30 cellular contexts compared by ENCODE assay signal in genomic region chr5:106865279-106865678, GRCh38.
"Had no signal": no experiment of that assay in that cellular context is flagged by ENCODE, and none has a peak within 500 bp of the region (broad histone marks: within the 10 kb centered on the region; RNA-seq: fewer than 3 reads in every experiment).

No MANE protein-coding gene starts in this region.

- DNase-seq: activated B cell treated with CpG ODN at 0.5 μM for 24 hours; activated CD4-positive, alpha-beta memory T cell treated with anti-CD3 and anti-CD28 coated beads for 36 hours; activated CD4-positive, alpha-beta T cell treated with anti-CD3 and anti-CD28 coated beads, Interleukin-2, amount 10 ng/mL, durations not matched to agents 24 days and 14 days; activated CD8-positive, alpha-beta memory T cell treated with anti-CD3 and anti-CD28 coated beads for 24 hours; activated effector memory CD4-positive, alpha-beta T cell treated with Interleukin-2 at 50 U/mL for 16 hours; activated gamma-delta T cell treated with Interleukin-2 at 50 U/mL for 16 hours; activated naive CD4-positive, alpha-beta T cell treated with anti-CD3 and anti-CD28 coated beads, Interleukin-2, amount 50 U/mL, for 16 hours; activated naive CD4-positive, alpha-beta T cell treated with Interleukin-2 at 50 U/mL for 16 hours; activated T-cell treated with anti-CD3 and anti-CD28 coated beads, Interleukin-2, amount 50 U/mL, for 4 hours; amniotic stem cell; anterior cingulate cortex; brain microvascular endothelial cell; caudate nucleus; cerebellar nuclear complex; colonic mucosa; effector CD8-positive, alpha-beta T cell; endodermal cell; foreskin fibroblast; head of caudate nucleus; T-helper 1 cell; T-helper 17 cell; T1000; WERI-Rb-1 had no signal

- H3K27me3 Mint-ChIP-seq: activated B cell treated with CpG ODN at 0.5 μM for 24 hours; activated CD4-positive, alpha-beta memory T cell treated with anti-CD3 and anti-CD28 coated beads for 36 hours; activated CD4-positive, alpha-beta T cell treated with anti-CD3 and anti-CD28 coated beads, Interleukin-2, amount 10 ng/mL, durations not matched to agents 24 days and 14 days; activated naive CD8-positive, alpha-beta T cell; activated T-helper 17 cell treated with anti-CD3 and anti-CD28 coated beads, Interleukin-2, amount 50 U/mL, for 72 hours; T-helper 17 cell had no signal

- H3K4me1 ChIP-seq: colonic mucosa had no signal

- H3K4me1 Mint-ChIP-seq: activated B cell treated with CpG ODN at 0.5 μM for 24 hours; activated T-helper 17 cell treated with anti-CD3 and anti-CD28 coated beads, Interleukin-2, amount 50 U/mL, for 72 hours; T-helper 17 cell had no signal

- H3K36me3 Mint-ChIP-seq: activated CD4-positive, alpha-beta memory T cell treated with anti-CD3 and anti-CD28 coated beads for 36 hours; activated naive CD8-positive, alpha-beta T cell had no signal

- H3K27me3 ChIP-seq: brain microvascular endothelial cell, colonic mucosa had no signal

- H3K4me3 Mint-ChIP-seq: activated B cell treated with CpG ODN at 0.5 μM for 24 hours; activated CD4-positive, alpha-beta memory T cell treated with anti-CD3 and anti-CD28 coated beads for 36 hours; activated CD4-positive, alpha-beta T cell treated with anti-CD3 and anti-CD28 coated beads, Interleukin-2, amount 10 ng/mL, durations not matched to agents 24 days and 14 days; activated naive CD8-positive, alpha-beta T cell; activated T-cell treated with anti-CD3 and anti-CD28 coated beads, Interleukin-2, amount 50 U/mL, for 4 hours; activated T-helper 17 cell treated with anti-CD3 and anti-CD28 coated beads, Interleukin-2, amount 50 U/mL, for 72 hours; endodermal cell; T-helper 17 cell; T-helper 2 cell treated with Interferon-gamma antibody and Interleukin-4, amounts not matched to agents 5 μg/mL and 100 μg/mL, for 36 hours had no signal

- H3K9me3 Mint-ChIP-seq: activated B cell treated with CpG ODN at 0.5 μM for 24 hours; activated CD4-positive, alpha-beta memory T cell treated with anti-CD3 and anti-CD28 coated beads for 36 hours; activated CD4-positive, alpha-beta T cell treated with anti-CD3 and anti-CD28 coated beads, Interleukin-2, amount 10 ng/mL, durations not matched to agents 24 days and 14 days; activated T-cell treated with anti-CD3 and anti-CD28 coated beads, Interleukin-2, amount 50 U/mL, for 4 hours; endodermal cell; T-helper 2 cell treated with Interferon-gamma antibody and Interleukin-4, amounts not matched to agents 5 μg/mL and 100 μg/mL, for 36 hours had no signal

- H3K9me3 ChIP-seq: colonic mucosa had no signal

- H3K4me3 ChIP-seq: colonic mucosa had no signal

- H3K36me3 ChIP-seq: brain microvascular endothelial cell, colonic mucosa, WERI-Rb-1 had no signal

- ATAC-seq: activated CD4-positive, CD25-positive, alpha-beta regulatory T cell treated with anti-CD3 and anti-CD28 coated beads, Interleukin-2, amount 50 U/mL, for 24 hours; activated T-cell treated with anti-CD3 and anti-CD28 coated beads, Interleukin-2, amount 50 U/mL, for 4 hours; activated T-helper 17 cell treated with anti-CD3 and anti-CD28 coated beads, Interleukin-2, amount 50 U/mL, for 72 hours; esophagus mucosa; T-helper 17 cell had no signal

- H3K27ac ChIP-seq: brain microvascular endothelial cell, colonic mucosa, WERI-Rb-1 had no signal

- FAIRE-seq: astrocyte, frontal cortex had no signal

- H3K27ac Mint-ChIP-seq: activated B cell treated with CpG ODN at 0.5 μM for 24 hours; activated CD4-positive, alpha-beta memory T cell treated with anti-CD3 and anti-CD28 coated beads for 36 hours; activated CD4-positive, alpha-beta T cell treated with anti-CD3 and anti-CD28 coated beads, Interleukin-2, amount 10 ng/mL, durations not matched to agents 24 days and 14 days; activated naive CD8-positive, alpha-beta T cell; activated T-helper 17 cell treated with anti-CD3 and anti-CD28 coated beads, Interleukin-2, amount 50 U/mL, for 72 hours; endodermal cell; T-helper 17 cell; T-helper 2 cell treated with Interferon-gamma antibody and Interleukin-4, amounts not matched to agents 5 μg/mL and 100 μg/mL, for 36 hours had no signal
